In the genomic region with DNA sequence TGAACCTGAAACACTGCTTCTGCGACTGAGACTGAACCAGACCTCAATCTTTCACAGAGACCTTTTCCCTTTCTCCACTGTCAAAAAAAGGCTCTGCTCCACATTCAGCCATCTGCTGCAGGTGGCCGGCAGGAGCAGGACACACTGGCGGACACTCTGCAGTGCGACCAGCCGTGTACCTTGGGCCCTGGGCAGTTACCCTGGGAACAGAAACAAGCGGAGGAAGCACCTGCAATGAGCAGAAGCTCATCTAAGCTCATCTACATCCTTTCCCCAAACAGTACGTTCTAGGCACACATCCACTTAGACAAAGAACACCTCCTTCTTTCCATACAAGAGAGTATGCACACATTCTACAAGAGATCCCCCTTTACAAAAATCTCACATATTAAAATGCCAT, we compare ENCODE assay signal across 10 cellular contexts. TPM values are rescaled to one million over a fixed set of nuclear protein-coding genes. Genes with fewer than 3 reads are reported as not detected.
DNase-seq lines count a peak whose midpoint lies in the region; ATAC-seq, FAIRE-seq and TF ChIP-seq lines count a peak whose summit lies in the region.
"Had no signal": no experiment of that assay in that cellular context is flagged by ENCODE, and none has a peak within 500 bp of the region (broad histone marks: within the 10 kb centered on the region; RNA-seq: fewer than 3 reads in every experiment).

No MANE protein-coding gene starts in this region.

- peak; percentile 73 for DNase-seq in GM12865 (ENCODE audit: low read depth)
- DNase-seq in dermis blood vessel endothelial cell, result peak; percentile 55
- no peak for DNase-seq in D721Med (ENCODE audit: insufficient read length, low spot score)
- DNase-seq in pons (ENCODE audit: low spot score), result no peak
- DNase-seq in NCI-H2227 treated with DMSO at 0.1 percent for 48 hours (lab: John Stamatoyannopoulos, UW), result no peak
- no peak for DNase-seq in GM13977 (ENCODE audit: low spot score)
- DNase-seq: left lung, NCI-H446 had no signal

- in situ Hi-C loops in GM13977 (cut with MboI; ENCODE audit: low pct_unique_long_range_greater_than_20kb, low sequenced_read_pairs, unreplicated experiment), result no loop called here

- TF ChIP-seq CTCF in GM12865 (IDR thresholded peaks at IDR 0.05; ENCODE audit: insufficient read depth, low read depth, low read length, missing control alignments), result no peak
- no peak for TF ChIP-seq CTCF in D721Med (IDR thresholded peaks at IDR 0.05; ENCODE audit: insufficient read depth, missing control alignments)
- no peak for TF ChIP-seq CTCF in GM13977 (IDR thresholded peaks at IDR 0.05; ENCODE audit: extremely low read depth, insufficient read depth, missing control alignments)

- H3K4me3 ChIP-seq in GM12865 (ENCODE audit: low read depth, low read length), result peak overlapping the region; percentile 28
- H3K4me3 ChIP-seq: left lung had no signal

- no peak for FAIRE-seq in D721Med (lab: Jason Lieb, UNC)

- ATAC-seq in GM19455 (IDR thresholded peaks at IDR 0.05; ENCODE audit: unreplicated experiment) (peak; percentile 48), HG03103 (IDR thresholded peaks at IDR 0.05; ENCODE audit: low read depth, unreplicated experiment) (peak; percentile 39)
- ATAC-seq: left lung had no signal

RNA-seq across cellular contexts. Expression of a gene that starts 22.8 kb away (rescaled TPM):
- 140 and 171 TPM in 2 replicates for total RNA-seq in dermis blood vessel endothelial cell

Comparison
In these comparisons a context has a peak if more than half of its experiments do, and no peak if none do; other contexts are left out.
1. DNase-seq: peak in GM12865 (single experiment) and dermis blood vessel endothelial cell (single experiment); none in D721Med (single experiment), pons (single experiment), NCI-H2227 treated with DMSO at 0.1 percent for 48 hours (single experiment) and GM13977 (single experiment).